Comparison of ENCODE assay signal across 8 cellular contexts in genomic region chr7:90594791-90595317, GRCh38. TPM values are rescaled to one million over a fixed set of nuclear protein-coding genes. Genes with fewer than 3 reads are reported as not detected.
DNase-seq lines count a peak whose midpoint lies in the region; ATAC-seq, FAIRE-seq and TF ChIP-seq lines count a peak whose summit lies in the region.

No MANE protein-coding gene starts in this region.

- no peak overlapping the region for H3K9ac ChIP-seq in HepG2 (ENCODE audit: insufficient read depth, low read depth, low read length)

- H3K4me3 ChIP-seq in right lobe of liver (peak overlapping the region in 1 of 3 donors; percentile 81), HepG2 (replicated peaks in 1 of 3; ENCODE audit: insufficient read depth in 1 of 3, low read depth in 2 of 3, low read length in 3 of 3) (no peak overlapping the region), WI38 (ENCODE audit: low read depth, low read length) (peak overlapping the region; percentile 79)

- DNase-seq in right lobe of liver (no peak), HepG2 (ENCODE audit: low spot score) (no peak), hepatic stellate cell (ENCODE audit: low spot score) (peak; percentile 57), smooth muscle cell of the brain vasculature (ENCODE audit: low read depth, low spot score) (peak; percentile 28), GM19240 (ENCODE audit: insufficient read length, low spot score) (no peak), OCI-M2 (lab: John Stamatoyannopoulos, UW; ENCODE audit: unreplicated experiment) (no peak)

- H3K4me1 ChIP-seq in right lobe of liver (peaks cover 0 to 7% (median 0%) of the 10 kb centered on the region in 4 donors), HepG2 (ENCODE audit: insufficient read depth, low read length) (peaks cover 8% of the 10 kb centered on the region; the same call in 1 of the 2 replicates)

- FAIRE-seq in HepG2 (lab: Jason Lieb, UNC), result no peak

- H3K27ac ChIP-seq in right lobe of liver, result peak overlapping the region in 2 of 3 donors; percentile 87 to 91
- no peak overlapping the region for H3K27ac ChIP-seq in HepG2 (ENCODE audit: extremely low read length, insufficient read depth, low read length)

- no TSS peak for BruUV-seq in HepG2 (replicated peaks; lab: Mats Ljungman, UMichigan)

- no peaks in the 10 kb centered on the region for H3K27me3 ChIP-seq in right lobe of liver
- peaks cover 2 to 20% of the 10 kb centered on the region in 2 experiments; a peak in 2 of 5 replicates for H3K27me3 ChIP-seq in HepG2 (ENCODE audit: control insufficient read depth in 1 of 2, insufficient read depth in 2 of 2, low read length in 2 of 2)

- no peak for TF ChIP-seq CTCF in right lobe of liver (IDR thresholded peaks at IDR 0.05)
- no peak for TF ChIP-seq CTCF in HepG2 (CRISPR knock-in tag; IDR thresholded peaks at IDR 0.05)
- no peak for TF ChIP-seq CTCF in WI38 (IDR thresholded peaks at IDR 0.05; ENCODE audit: low read depth, low read length)

- H2AFZ ChIP-seq in HepG2 (ENCODE audit: low read length), result no peak overlapping the region

- POLR2A ChIA-PET in HepG2 (lab: Yijun Ruan, JAX), result interaction anchor here (0.5 kb wide), 1 partner anchor 377 kb away, joined by 3 read pairs; no protein-coding TSS in a partner anchor

- TF ChIP-seq RAD21 in HepG2 (CRISPR knock-in tag; IDR thresholded peaks at IDR 0.05), result no peak

- in situ Hi-C loops in HepG2 (cut with HindIII; ENCODE audit: extremely low pct_ligation_motif_present, low pct_unique_long_range_greater_than_20kb), result loop anchor here (10.0 kb wide), 1 partner anchor 140 kb away; no protein-coding TSS in a partner anchor

- intact Hi-C loops in right lobe of liver (cut with DNase I) (no loop called here), HepG2 (cut with micrococcal nuclease; ENCODE audit: unreplicated experiment) (no loop called here)

- no peak for TF ChIP-seq EP300 in HepG2 (IDR thresholded peaks at IDR 0.05; ENCODE audit: low read depth in 2 of 2, low read length in 2 of 2)
- TF ChIP-seq EP300 in HepG2 (CRISPR knock-in tag; IDR thresholded peaks at IDR 0.05; ENCODE audit: borderline replicate concordance), result no peak

- TF ChIP-seq POLR2A in right lobe of liver (IDR thresholded peaks at IDR 0.05) (no peak), HepG2 (IDR thresholded peaks at IDR 0.05; ENCODE audit: insufficient read depth in 1 of 2, low read depth in 2 of 2, low read length in 2 of 2) (no peak)

- H3K9me3 ChIP-seq in right lobe of liver (no peaks in the 10 kb centered on the region), HepG2 (ENCODE audit: low read length) (no peaks in the 10 kb centered on the region)

- WGBS in right lobe of liver (ENCODE audit: insufficient coverage, low coverage, low lambda C conversion rate, missing lambda C conversion rate), result 32% methylated on average over 10 of the region's 10 CpGs
- WGBS in HepG2 (ENCODE audit: low lambda C conversion rate), result 73% methylated on average over 10 of the region's 10 CpGs

- H3K79me2 ChIP-seq in HepG2 (ENCODE audit: insufficient read depth, low read length), result no peaks in the 10 kb centered on the region

- H4K20me1 ChIP-seq in HepG2 (ENCODE audit: insufficient read depth, low read length), result no peaks in the 10 kb centered on the region

- no peaks in the 10 kb centered on the region for H3K36me3 ChIP-seq in right lobe of liver
- H3K36me3 ChIP-seq in HepG2 (replicated peaks in 1 of 2; ENCODE audit: control insufficient read depth in 1 of 2, insufficient read depth in 2 of 2, low read length in 2 of 2), result no peaks in the 10 kb centered on the region

- no peak overlapping the region for H3K4me2 ChIP-seq in HepG2 (ENCODE audit: low read depth, low read length)

- ATAC-seq in right lobe of liver, result no peak
- ATAC-seq in HepG2, result no peak
- ATAC-seq in activated CD4-positive, CD25-positive, alpha-beta regulatory T cell treated with anti-CD3 and anti-CD28 coated beads, Interleukin-2, amount 50 U/mL, for 24 hours, result no peak

- CTCF ChIA-PET in HepG2 (lab: Yijun Ruan, JAX; ENCODE audit: low intra/inter-chr PET ratio, low total read pairs), result no interaction called here

TF ChIP-seq in HepG2, 621 proteins besides CTCF, POLR2A, EP300 and RAD21:
- TF ChIP-seq RARA (CRISPR knock-in tag; IDR thresholded peaks at IDR 0.05), result no peak
- no peak for TF ChIP-seq GATAD1 (CRISPR knock-in tag; IDR thresholded peaks at IDR 0.05)
- no peak for TF ChIP-seq ZNF782 (CRISPR knock-in tag; IDR thresholded peaks at IDR 0.05; ENCODE audit: borderline replicate concordance)
- no peak for TF ChIP-seq ZNF772 (CRISPR knock-in tag; IDR thresholded peaks at IDR 0.05)
TF ChIP-seq in HepG2: peak in this region for 0.

RNA-seq across cellular contexts. Expression of gene CDK14, which starts 1.3 kb away (rescaled TPM):
- total RNA-seq in right lobe of liver, result 10 to 100 TPM; 12.6 to 28.7 (median 17.9) TPM
- total RNA-seq in HepG2 (2016; rRNA removed; fragmentation: Illumina TruSeq; extraction: Trizol), result 0.66 and 0.71 TPM in 2 replicates
- 1.3 and 1.9 TPM in 2 replicates for total RNA-seq in HepG2 (2016; cell fraction: cytosol; rRNA removed; fragmentation: Illumina TruSeq; extraction: Trizol; ENCODE audit: low read depth)
- total RNA-seq in HepG2 (2016; cell fraction: insoluble cytoplasmic fraction; rRNA removed; fragmentation: Illumina TruSeq; extraction: Trizol), result 1.0 and 1.3 TPM in 2 replicates
- total RNA-seq in HepG2 (2016; cell fraction: membrane; rRNA removed; fragmentation: Illumina TruSeq; extraction: Trizol), result 0.74 and 1.5 TPM in 2 replicates
- 1.3 and 1.6 TPM in 2 replicates for total RNA-seq in HepG2 (2016; cell fraction: nucleus; rRNA removed; fragmentation: Illumina TruSeq; extraction: Trizol)
- 0.16 and 0.26 TPM in 2 replicates for polyA plus RNA-seq in HepG2 (2011; rRNA removed)
- polyA plus RNA-seq in HepG2 (2011; cell fraction: cytosol; rRNA removed), result 0.07 and 0.14 TPM in 2 replicates
- polyA plus RNA-seq in HepG2 (2011; cell fraction: nucleus; rRNA removed), result 0.06 and 0.64 TPM in 2 replicates
- polyA plus RNA-seq in HepG2 (2012), result 0.27 and 0.28 TPM in 2 replicates
- polyA plus RNA-seq in HepG2 (2016; cell fraction: cytosol; fragmentation: Illumina TruSeq; extraction: Trizol; ENCODE audit: low read depth), result 0.12 and 0.19 TPM in 2 replicates
- polyA plus RNA-seq in HepG2 (2016; cell fraction: insoluble cytoplasmic fraction; fragmentation: Illumina TruSeq; extraction: Trizol; ENCODE audit: low read depth), result 0.29 and 1.1 TPM in 2 replicates
- polyA plus RNA-seq in HepG2 (2016; cell fraction: membrane; fragmentation: Illumina TruSeq; extraction: Trizol; ENCODE audit: low read depth), result 0.07 and 0.38 TPM in 2 replicates
- polyA plus RNA-seq in HepG2 (2016; cell fraction: nucleus; fragmentation: Illumina TruSeq; extraction: Trizol; ENCODE audit: insufficient read depth, low read depth), result 0.18 and 1.0 TPM in 2 replicates
- 0.32 and 39.9 TPM in 2 replicates for polyA minus RNA-seq in HepG2 (2011; rRNA and poly(A)+ RNA removed; ENCODE audit: low replicate concordance)
- 0.09 and 0.30 TPM in 2 replicates for polyA minus RNA-seq in HepG2 (2011; cell fraction: cytosol; rRNA and poly(A)+ RNA removed)
- polyA minus RNA-seq in HepG2 (2011; cell fraction: nucleus; rRNA and poly(A)+ RNA removed), result 3.6 and 5.2 TPM in 2 replicates

Comparison
In these comparisons a context has a peak if more than half of its experiments do, and no peak if none do; other contexts are left out.
1. RNA of gene CDK14, which starts 1.3 kb away (total RNA-seq): 12.6 to 28.7 TPM in right lobe of liver; 0.66 to 1.9 TPM in HepG2; every median in the first group is over 4 times any median in the second.
2. DNase-seq: peak in hepatic stellate cell (single experiment) and smooth muscle cell of the brain vasculature (single experiment); none in right lobe of liver (0 of 3), HepG2 (single experiment), GM19240 (single experiment) and OCI-M2 (single experiment).